In the genomic region with DNA sequence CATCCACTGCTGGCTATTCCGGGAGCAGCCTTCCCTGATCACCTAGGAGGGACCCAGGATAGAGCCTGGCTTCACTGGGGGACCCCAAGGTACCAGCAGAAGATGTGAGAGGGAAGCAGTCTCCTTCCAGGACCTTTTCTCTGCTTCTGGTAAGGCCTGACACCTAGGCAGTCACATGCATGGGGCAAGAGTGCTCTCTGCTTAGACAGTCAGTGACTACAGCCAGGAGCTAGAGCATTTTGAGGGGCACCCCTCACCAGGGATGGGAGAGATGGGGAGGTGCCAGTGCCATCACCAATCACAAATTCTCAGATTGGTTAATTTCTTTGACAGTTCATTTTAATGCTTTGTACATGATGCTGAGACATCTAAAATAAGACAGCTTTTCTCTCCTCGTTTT, we compare ENCODE assay signal across 31 cellular contexts.
"Had no signal": no experiment of that assay in that cellular context is flagged by ENCODE, and none has a peak within 500 bp of the region (broad histone marks: within the 10 kb centered on the region; RNA-seq: fewer than 3 reads in every experiment).

No MANE protein-coding gene starts in this region.

- ATAC-seq: activated naive CD4-positive, alpha-beta T cell treated with anti-CD3 and anti-CD28 coated beads, Interleukin-2, amount 50 U/mL, for 72 hours; activated naive CD8-positive, alpha-beta T cell treated with anti-CD3 and anti-CD28 coated beads, Interleukin-2, amount 50 U/mL, for 24 hours; activated T-cell treated with anti-CD3 and anti-CD28 coated beads, Interleukin-2, amount 50 U/mL, for 4 hours; activated T-cell treated with anti-CD3 and anti-CD28 coated beads, Interleukin-2, amount 50 U/mL, for 72 hours; activated T-helper 17 cell treated with anti-CD3 and anti-CD28 coated beads, Interleukin-2, amount 50 U/mL, for 72 hours; body of pancreas had no signal

- H3K36me3 ChIP-seq: adrenal gland, ascending aorta, brain microvascular endothelial cell, breast epithelium, cardiac muscle cell had no signal

- H3K4me1 ChIP-seq: adrenal gland, body of pancreas, breast epithelium had no signal

- DNase-seq: activated effector memory CD4-positive, alpha-beta T cell treated with anti-CD3 and anti-CD28 coated beads, Interleukin-2, amount 50 U/mL, for 16 hours; activated effector memory CD4-positive, alpha-beta T cell treated with Interleukin-2 at 50 U/mL for 16 hours; activated gamma-delta T cell; activated gamma-delta T cell treated with Interleukin-2 at 50 U/mL for 16 hours; activated naive CD4-positive, alpha-beta T cell; activated naive CD4-positive, alpha-beta T cell treated with anti-CD3 and anti-CD28 coated beads for 36 hours; activated naive CD4-positive, alpha-beta T cell treated with anti-CD3 and anti-CD28 coated beads, Interleukin-2, amount 10 ng/mL, durations not matched to agents 7 days and 5 days; activated naive CD4-positive, alpha-beta T cell treated with anti-CD3 and anti-CD28 coated beads, Interleukin-2, amount 50 U/mL, for 16 hours; activated naive CD4-positive, alpha-beta T cell treated with Interleukin-2 at 50 U/mL for 16 hours; activated naive CD8-positive, alpha-beta T cell treated with anti-CD3 and anti-CD28 coated beads for 36 hours; activated naive CD8-positive, alpha-beta T cell treated with anti-CD3 and anti-CD28 coated beads, Interleukin-2, amount 10 ng/mL, durations not matched to agents 7 days and 5 days; activated naive CD8-positive, alpha-beta T cell treated with anti-CD3 and anti-CD28 coated beads, Interleukin-2, amount 50 U/mL, for 24 hours; activated T-cell treated with anti-CD3 and anti-CD28 coated beads, Interleukin-2, amount 50 U/mL, for 1 hour; activated T-cell treated with anti-CD3 and anti-CD28 coated beads, Interleukin-2, amount 50 U/mL, for 24 hours; activated T-cell treated with anti-CD3 and anti-CD28 coated beads, Interleukin-2, amount 50 U/mL, for 4 hours; activated T-cell treated with anti-CD3 and anti-CD28 coated beads, Interleukin-2, amount 50 U/mL, for 48 hours; activated T-cell treated with anti-CD3 and anti-CD28 coated beads, Interleukin-2, amount 50 U/mL, for 72 hours; adrenal gland; amniotic stem cell; amygdala; aorta; body of pancreas; brain microvascular endothelial cell; central memory CD4-positive, alpha-beta T cell; cerebellar nuclear complex had no signal

- FAIRE-seq: astrocyte had no signal

- H3K27me3 ChIP-seq: adrenal gland, ascending aorta, body of pancreas, brain microvascular endothelial cell, breast epithelium, cardiac muscle cell had no signal

- H3K4me3 ChIP-seq: adrenal gland, ascending aorta, body of pancreas, breast epithelium, cardiac muscle cell had no signal

- H3K27ac ChIP-seq: adrenal gland, ascending aorta, body of pancreas, brain microvascular endothelial cell, breast epithelium, cardiac muscle cell had no signal

- H3K9me3 ChIP-seq: adrenal gland, ascending aorta, body of pancreas, breast epithelium had no signal
